29 cellular contexts compared by ENCODE assay signal in the genomic region with DNA sequence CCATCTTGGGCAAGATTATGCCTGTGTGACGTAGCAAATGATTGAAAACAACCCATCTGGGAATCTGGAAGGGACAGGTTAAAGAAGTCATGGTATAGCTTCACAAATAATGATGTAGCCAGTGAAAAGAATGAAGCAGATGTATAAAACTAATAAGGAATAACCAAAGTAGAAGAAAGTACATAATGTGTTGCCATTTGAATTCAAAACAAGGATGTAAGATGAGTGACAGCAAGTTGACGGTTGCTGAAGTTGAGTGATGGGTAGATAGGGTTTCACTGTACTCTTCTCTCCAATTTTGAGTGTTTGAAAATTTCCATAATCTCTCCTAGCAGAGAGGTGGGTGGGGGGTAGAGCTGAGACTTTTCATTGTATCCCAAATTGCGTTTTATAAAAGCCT.
"Had no signal": no experiment of that assay in that cellular context is flagged by ENCODE, and none has a peak within 500 bp of the region (broad histone marks: within the 10 kb centered on the region; RNA-seq: fewer than 3 reads in every experiment).

No MANE protein-coding gene starts in this region.

- FAIRE-seq: colon, endometrium, endothelial cell of umbilical vein, frontal cortex had no signal

- H3K4me3 Mint-ChIP-seq: dendritic cell treated with granulocyte-macrophage colony-stimulating factor and Interleukin-4, amounts not matched to agents 40 ng/mL and 50 ng/mL, for 4 days; effector memory CD8-positive, alpha-beta T cell; endodermal cell had no signal

- H3K4me1 Mint-ChIP-seq: endodermal cell had no signal

- H3K27ac ChIP-seq: colonic mucosa, coronary artery, dorsolateral prefrontal cortex, epithelial cell of prostate, esophagus muscularis mucosa, esophagus squamous epithelium, foreskin keratinocyte, gastrocnemius medialis, gastroesophageal sphincter, heart left ventricle, heart right ventricle had no signal

- H3K36me3 ChIP-seq: colonic mucosa, esophagus muscularis mucosa, esophagus squamous epithelium, gastrocnemius medialis, gastroesophageal sphincter, heart left ventricle, heart right ventricle had no signal

- H3K9me3 Mint-ChIP-seq: effector memory CD8-positive, alpha-beta T cell had no signal

- H3K9me3 ChIP-seq: colonic mucosa had no signal

- ATAC-seq: effector memory CD8-positive, alpha-beta T cell; esophagus mucosa; foreskin keratinocyte; gastrocnemius medialis; gastroesophageal sphincter; heart left ventricle; heart right ventricle had no signal

- H3K27me3 ChIP-seq: colonic mucosa, dorsolateral prefrontal cortex, esophagus muscularis mucosa, esophagus squamous epithelium, foreskin keratinocyte, gastrocnemius medialis, gastroesophageal sphincter, heart left ventricle, heart right ventricle had no signal

- H3K27ac Mint-ChIP-seq: dendritic cell treated with granulocyte-macrophage colony-stimulating factor and Interleukin-4, amounts not matched to agents 40 ng/mL and 50 ng/mL, for 4 days; effector memory CD8-positive, alpha-beta T cell; endodermal cell had no signal

- H3K4me1 ChIP-seq: colonic mucosa, esophagus muscularis mucosa, esophagus squamous epithelium, foreskin keratinocyte, gastrocnemius medialis, gastroesophageal sphincter, heart left ventricle, heart right ventricle had no signal

- DNase-seq: colonic mucosa; cortex of kidney; dermis blood vessel endothelial cell; dorsolateral prefrontal cortex; effector CD4-positive, alpha-beta T cell; effector CD8-positive, alpha-beta T cell; effector memory CD4-positive, alpha-beta T cell; effector memory CD8-positive, alpha-beta T cell; endodermal cell; erythroblast; esophagus squamous epithelium; foreskin fibroblast; foreskin keratinocyte; foreskin melanocyte; gastrocnemius medialis; glutamatergic neuron; head of caudate nucleus; heart left ventricle; heart right ventricle had no signal

- H3K27me3 Mint-ChIP-seq: effector memory CD8-positive, alpha-beta T cell had no signal

- H3K4me3 ChIP-seq: colonic mucosa, coronary artery, dorsolateral prefrontal cortex, esophagus muscularis mucosa, esophagus squamous epithelium, gastrocnemius medialis, gastroesophageal sphincter, heart left ventricle, heart right ventricle had no signal
